1 cellular context compared by ENCODE assay signal in the genomic region with DNA sequence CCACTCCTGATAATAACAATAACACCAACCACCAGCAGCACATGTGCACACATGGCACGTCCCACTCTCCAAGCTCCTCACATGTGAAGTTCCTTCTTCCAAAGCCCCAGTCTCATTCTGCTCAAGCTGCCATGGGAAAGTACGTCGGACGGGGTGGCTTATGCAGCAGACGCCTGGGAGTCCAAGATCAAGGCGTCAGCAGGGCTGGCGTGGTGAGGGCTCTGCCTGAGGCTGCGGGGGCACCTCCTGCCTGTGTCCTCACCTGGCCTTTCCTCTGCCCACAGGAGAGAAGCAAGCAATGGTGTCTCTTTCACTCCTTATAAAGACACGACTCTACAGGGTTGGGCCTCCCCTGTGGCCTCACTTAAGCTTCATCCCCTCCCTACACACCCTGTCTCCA.
TF ChIP-seq lines count a peak whose summit lies in the region.

No MANE protein-coding gene starts in this region.

TF ChIP-seq in IMR-90, 13 proteins besides CTCF, POLR2A, EP300 and RAD21:
- TF ChIP-seq RFX5 (IDR thresholded peaks at IDR 0.05; ENCODE audit: low read depth, low read length) (no peak), BHLHE40 (IDR thresholded peaks at IDR 0.05; ENCODE audit: low read depth, low read length) (no peak), NFE2L2 (IDR thresholded peaks at IDR 0.05; ENCODE audit: low read depth, low read length) (no peak), CEBPB (IDR thresholded peaks at IDR 0.05; ENCODE audit: low read depth, low read length) (no peak), MAZ (IDR thresholded peaks at IDR 0.05; ENCODE audit: borderline replicate concordance, low read depth, low read length) (no peak), RCOR1 (IDR thresholded peaks at IDR 0.05; ENCODE audit: insufficient replicate concordance, low read length) (no peak), MAFK (IDR thresholded peaks at IDR 0.05; ENCODE audit: low read depth, low read length) (no peak)
- TF ChIP-seq, protein P1, sequence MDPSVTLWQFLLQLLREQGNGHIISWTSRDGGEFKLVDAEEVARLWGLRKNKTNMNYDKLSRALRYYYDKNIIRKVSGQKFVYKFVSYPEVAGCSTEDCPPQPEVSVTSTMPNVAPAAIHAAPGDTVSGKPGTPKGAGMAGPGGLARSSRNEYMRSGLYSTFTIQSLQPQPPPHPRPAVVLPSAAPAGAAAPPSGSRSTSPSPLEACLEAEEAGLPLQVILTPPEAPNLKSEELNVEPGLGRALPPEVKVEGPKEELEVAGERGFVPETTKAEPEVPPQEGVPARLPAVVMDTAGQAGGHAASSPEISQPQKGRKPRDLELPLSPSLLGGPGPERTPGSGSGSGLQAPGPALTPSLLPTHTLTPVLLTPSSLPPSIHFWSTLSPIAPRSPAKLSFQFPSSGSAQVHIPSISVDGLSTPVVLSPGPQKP (IDR thresholded peaks at IDR 0.05; ENCODE audit: borderline replicate concordance, low read depth, low read length), result no peak
